21 cellular contexts compared by ENCODE assay signal in genomic region chr4:121642876-121643585, GRCh38. TPM values are rescaled to one million over a fixed set of nuclear protein-coding genes. Genes with fewer than 3 reads are reported as not detected.
DNase-seq lines count a peak whose midpoint lies in the region; ATAC-seq, FAIRE-seq and TF ChIP-seq lines count a peak whose summit lies in the region.
"Had no signal": no experiment of that assay in that cellular context is flagged by ENCODE, and none has a peak within 500 bp of the region (broad histone marks: within the 10 kb centered on the region; RNA-seq: fewer than 3 reads in every experiment).

No MANE protein-coding gene starts in this region.

- no peak overlapping the region for H2BK120ac ChIP-seq in trophoblast cell (ENCODE audit: insufficient read depth, low read length, poor library complexity)

- no peaks in the 10 kb centered on the region for H3K27me3 Mint-ChIP-seq in Caco-2 (ENCODE audit: insufficient read depth, unreplicated experiment)

- no peak overlapping the region for H4K12ac ChIP-seq in trophoblast cell (ENCODE audit: low read depth, low read length)

- H3K79me2 ChIP-seq in trophoblast cell (ENCODE audit: control insufficient read depth, insufficient read depth, low read length, poor library complexity) = no peaks in the 10 kb centered on the region

- CTCF ChIA-PET in Caco-2 (lab: Charles Lee) = interaction anchor here (0.5 to 1.3 kb wide), 3 partner anchors 14 to 945 kb away, joined by 3 to 8 read pairs (median 4); no protein-coding TSS in a partner anchor
- CTCF ChIA-PET in RWPE1 (lab: Yijun Ruan, JAX) = no interaction called here

- peak overlapping the region; percentile 62 for H3K4me3 Mint-ChIP-seq in Caco-2 (ENCODE audit: unreplicated experiment)
- H3K4me3 Mint-ChIP-seq: CD14-positive monocyte; CD4-positive, alpha-beta memory T cell had no signal

- no peak overlapping the region for H3K4me2 ChIP-seq in trophoblast cell (ENCODE audit: low read length)
- H3K4me2 ChIP-seq: BLaER1 had no signal

- no peak for TF ChIP-seq CTCF in Caco-2 (IDR thresholded peaks at IDR 0.05; ENCODE audit: insufficient read depth in 1 of 2, low read depth in 1 of 2, low read length in 1 of 2, severe bottlenecking in 1 of 2, unreplicated experiment in 1 of 2)
- no peak for TF ChIP-seq CTCF in gastroesophageal sphincter (IDR thresholded peaks at IDR 0.05)
- TF ChIP-seq CTCF in D721Med (IDR thresholded peaks at IDR 0.05; ENCODE audit: insufficient read depth, missing control alignments) = no peak
- no peak for TF ChIP-seq CTCF in RWPE1 (conservative IDR thresholded peaks at IDR 0.05; ENCODE audit: low read depth)

- H2AK5ac ChIP-seq in trophoblast cell (ENCODE audit: low read length) = no peak overlapping the region

- no peak overlapping the region for H3K9ac ChIP-seq in trophoblast cell (ENCODE audit: low read length)
- H3K9ac ChIP-seq: BLaER1, GM23248 had no signal

- peaks cover 30% of the 10 kb centered on the region for H3K4me1 ChIP-seq in Caco-2
- H3K4me1 ChIP-seq in gastroesophageal sphincter = peaks cover 3 to 15% (median 6%) of the 10 kb centered on the region in 3 donors
- no peaks in the 10 kb centered on the region for H3K4me1 ChIP-seq in trophoblast cell (ENCODE audit: control insufficient read depth in 1 of 2, insufficient read depth in 2 of 2, low read length in 2 of 2)
- H3K4me1 ChIP-seq: BLaER1 had no signal

- FAIRE-seq in D721Med (lab: Jason Lieb, UNC) = no peak
- FAIRE-seq: GM12878, H54 had no signal

- no peak overlapping the region for H4K91ac ChIP-seq in trophoblast cell (ENCODE audit: low read depth, low read length)

- no peak overlapping the region for H3K14ac ChIP-seq in trophoblast cell (ENCODE audit: low read length)

- BruUV-seq in Caco-2 (replicated peaks; lab: Mats Ljungman, UMichigan) = no TSS peak

- no peak for TF ChIP-seq EP300 in gastroesophageal sphincter (IDR thresholded peaks at IDR 0.05)

- H3K36me3 Mint-ChIP-seq in Caco-2 (ENCODE audit: insufficient read depth, unreplicated experiment) = peaks cover 11% of the 10 kb centered on the region
- H3K36me3 Mint-ChIP-seq: CD14-positive monocyte; CD4-positive, alpha-beta memory T cell; IgD-negative memory B cell had no signal

- H3K9me3 ChIP-seq in Caco-2 (no peaks in the 10 kb centered on the region), gastroesophageal sphincter (no peaks in the 10 kb centered on the region), trophoblast cell (ENCODE audit: insufficient read depth, low read depth, low read length) (no peaks in the 10 kb centered on the region)
- H3K9me3 ChIP-seq: BLaER1 had no signal

- POLR2A ChIA-PET in Caco-2 (lab: Charles Lee) = no interaction called here
- POLR2A ChIA-PET in RWPE1 (lab: Yijun Ruan, JAX; ENCODE audit: low non-redundant PET) = no interaction called here

- DNase-seq in Caco-2 = peak; percentile 76 to 77
- DNase-seq in HuH-7 (ENCODE audit: low spot score) = peak; percentile 10
- peak; percentile 26 to 76 for DNase-seq in trophoblast cell
- no peak for DNase-seq in D721Med (ENCODE audit: insufficient read length, low spot score)
- no peak for DNase-seq in NCI-H345 (lab: John Stamatoyannopoulos, UW)
- DNase-seq in RWPE1 (ENCODE audit: low spot score) = no peak
- DNase-seq: 8988T; Calu3; CD4-positive, alpha-beta memory T cell; DMS 273 treated with DMSO at 0.1 percent for 48 hours; DMS53; DND-41; EL; GM23248; HCEC 1CT had no signal

- H3K9me3 Mint-ChIP-seq in Caco-2 (ENCODE audit: unreplicated experiment) = no peaks in the 10 kb centered on the region
- H3K9me3 Mint-ChIP-seq: CD14-positive monocyte, IgD-negative memory B cell had no signal

- 90% methylated on average over 7 to 8 of the region's 8 CpGs for WGBS in gastroesophageal sphincter (ENCODE audit: low coverage in 1 of 2), 2 donors
- WGBS in trophoblast cell (ENCODE audit: extremely low coverage, insufficient coverage, insufficient read length) = no CpG with 5 or more reads among the region's 8 CpGs

- no peak for TF ChIP-seq POLR2A in gastroesophageal sphincter (IDR thresholded peaks at IDR 0.05)

- H2BK12ac ChIP-seq in trophoblast cell (ENCODE audit: low read length) = no peak overlapping the region

- peak overlapping the region; percentile 93 for H3K27ac Mint-ChIP-seq in Caco-2 (ENCODE audit: unreplicated experiment)
- H3K27ac Mint-ChIP-seq: CD14-positive monocyte; CD4-positive, alpha-beta memory T cell; IgD-negative memory B cell had no signal

- peaks cover 23% of the 10 kb centered on the region for H3K4me1 Mint-ChIP-seq in Caco-2 (ENCODE audit: low read depth, unreplicated experiment)
- H3K4me1 Mint-ChIP-seq: CD14-positive monocyte; CD4-positive, alpha-beta memory T cell; IgD-negative memory B cell had no signal

- H3K79me1 ChIP-seq in trophoblast cell (ENCODE audit: low read length) = no peaks in the 10 kb centered on the region

- H3K23ac ChIP-seq in trophoblast cell (ENCODE audit: low read length) = no peak overlapping the region

- peak overlapping the region in 3 of 4 donors; percentile 68 to 73 (median 71) for H3K27ac ChIP-seq in gastroesophageal sphincter
- H3K27ac ChIP-seq in trophoblast cell (ENCODE audit: low read depth, low read length) = no peak overlapping the region
- H3K27ac ChIP-seq in RWPE1 = no peak overlapping the region
- H3K27ac ChIP-seq: BLaER1, GM23248 had no signal

- intact Hi-C loops in Caco-2 (cut with micrococcal nuclease; ENCODE audit: unreplicated experiment) = loop anchor here (1.0 to 5.0 kb wide), 3 partner anchors 13 to 161 kb away; no protein-coding TSS in a partner anchor

- H2AFZ ChIP-seq in trophoblast cell (ENCODE audit: insufficient read depth, low read length, poor library complexity) = no peak overlapping the region
- H2AFZ ChIP-seq: GM23248 had no signal

- no peak for ATAC-seq in gastroesophageal sphincter
- ATAC-seq: GM12878 had no signal

- no peaks in the 10 kb centered on the region for H3K36me3 ChIP-seq in Caco-2 (ENCODE audit: control insufficient read depth, insufficient read depth, low read length)
- H3K36me3 ChIP-seq in gastroesophageal sphincter = no peaks in the 10 kb centered on the region
- no peaks in the 10 kb centered on the region for H3K36me3 ChIP-seq in trophoblast cell (ENCODE audit: control insufficient read depth in 1 of 2, insufficient read depth in 2 of 2, low read length in 2 of 2)
- H3K36me3 ChIP-seq: BLaER1 had no signal

- H2BK5ac ChIP-seq in trophoblast cell (ENCODE audit: low read depth, low read length, poor library complexity) = no peak overlapping the region

- no peak overlapping the region for H3K18ac ChIP-seq in trophoblast cell (ENCODE audit: low read length)

- H3K4me3 ChIP-seq in Caco-2 (ENCODE audit: low read depth, low read length) (no peak overlapping the region), gastroesophageal sphincter (no peak overlapping the region), trophoblast cell (ENCODE audit: low read depth, low read length) (no peak overlapping the region)
- H3K4me3 ChIP-seq: BLaER1, GM12878, GM23248 had no signal

- H3K27me3 ChIP-seq in Caco-2 (replicated peaks; ENCODE audit: control insufficient read depth, insufficient read depth, low read length) (no peaks in the 10 kb centered on the region), gastroesophageal sphincter (no peaks in the 10 kb centered on the region), trophoblast cell (ENCODE audit: insufficient read depth, low read length) (no peaks in the 10 kb centered on the region)
- H3K27me3 ChIP-seq: BLaER1 had no signal

- H4K8ac ChIP-seq in trophoblast cell (ENCODE audit: low read depth, low read length) = no peak overlapping the region

- H3K4ac ChIP-seq in trophoblast cell (ENCODE audit: low read depth, low read length) = no peak overlapping the region

RNA-seq across cellular contexts. Expression of gene ANXA5, which starts 53.7 kb away (rescaled TPM):
- total RNA-seq in Caco-2 (2022) (328 and 359 TPM in 2 replicates), gastroesophageal sphincter (100 to 1,000 TPM; 235 to 412 (median 359) TPM)
- polyA plus RNA-seq in trophoblast cell (2013) = 470 and 474 TPM in 2 replicates

Comparison
In these comparisons a context has a peak if more than half of its experiments do, and no peak if none do; other contexts are left out.
1. DNase-seq: peak in Caco-2 (2 of 2), HuH-7 (single experiment) and trophoblast cell (2 of 2); none in D721Med (single experiment), NCI-H345 (single experiment) and RWPE1 (single experiment).
2. H3K27ac ChIP-seq: peak in gastroesophageal sphincter (3 of 4); none in trophoblast cell (single experiment) and RWPE1 (single experiment).